Comparison of ENCODE assay signal across 5 cellular contexts in genomic region chr16:56125922-56126321, GRCh38.
"Had no signal": no experiment of that assay in that cellular context is flagged by ENCODE, and none has a peak within 500 bp of the region (broad histone marks: within the 10 kb centered on the region; RNA-seq: fewer than 3 reads in every experiment).

No MANE protein-coding gene starts in this region.

- H3K9me3 Mint-ChIP-seq: GM23338, H9 had no signal

- H3K27ac Mint-ChIP-seq: GM23338 had no signal

- H3K4me3 Mint-ChIP-seq: GM23338, H9 had no signal

- DNase-seq: H9, HCEC 1CT, IMR-90 had no signal

- H3K27ac ChIP-seq: HL-60 had no signal

- H3K4me3 ChIP-seq: GM23338 had no signal

- ATAC-seq: GM23338 had no signal
